ENCODE assay signal across 8 cellular contexts in genomic region chr2:108593547-108594098, GRCh38. TPM values are rescaled to one million over a fixed set of nuclear protein-coding genes. Genes with fewer than 3 reads are reported as not detected.
A peak's percentile ranks its signal among the peaks of the same experiment; 100 is the strongest.
DNase-seq lines count a peak whose midpoint lies in the region; ATAC-seq and TF ChIP-seq lines count a peak whose summit lies in the region.

No MANE protein-coding gene starts in this region.

- H3K36me3 ChIP-seq in SJCRH30: no peaks in the 10 kb centered on the region

- peak; percentile 21 for TF ChIP-seq CTCF in fibroblast of villous mesenchyme (IDR thresholded peaks at IDR 0.05; ENCODE audit: insufficient read depth, low read depth, low read length)

- no peak overlapping the region for H3K4me3 Mint-ChIP-seq in activated CD8-positive, alpha-beta memory T cell treated with anti-CD3 and anti-CD28 coated beads, Interleukin-2, amount 10 ng/mL, durations not matched to agents 7 days and 5 days
- H3K4me3 Mint-ChIP-seq in activated CD4-positive, alpha-beta memory T cell treated with anti-CD3 and anti-CD28 coated beads for 36 hours: no peak overlapping the region

- H3K9me3 Mint-ChIP-seq in activated CD8-positive, alpha-beta memory T cell treated with anti-CD3 and anti-CD28 coated beads, Interleukin-2, amount 10 ng/mL, durations not matched to agents 7 days and 5 days (ENCODE audit: low read depth): no peaks in the 10 kb centered on the region
- no peaks in the 10 kb centered on the region for H3K9me3 Mint-ChIP-seq in activated CD4-positive, alpha-beta memory T cell treated with anti-CD3 and anti-CD28 coated beads for 36 hours

- H3K36me3 Mint-ChIP-seq in activated CD8-positive, alpha-beta memory T cell treated with anti-CD3 and anti-CD28 coated beads, Interleukin-2, amount 10 ng/mL, durations not matched to agents 7 days and 5 days: no peaks in the 10 kb centered on the region
- peaks cover 2% of the 10 kb centered on the region for H3K36me3 Mint-ChIP-seq in activated CD4-positive, alpha-beta memory T cell treated with anti-CD3 and anti-CD28 coated beads for 36 hours

- H3K27ac ChIP-seq in SJCRH30 (peak overlapping the region; percentile 86), substantia nigra (ENCODE audit: low read depth, low read length, poor library complexity, severe bottlenecking) (peak overlapping the region; percentile 2)

- H3K27ac Mint-ChIP-seq in activated CD8-positive, alpha-beta memory T cell treated with anti-CD3 and anti-CD28 coated beads, Interleukin-2, amount 10 ng/mL, durations not matched to agents 7 days and 5 days: peak overlapping the region; percentile 75
- H3K27ac Mint-ChIP-seq in activated CD4-positive, alpha-beta memory T cell treated with anti-CD3 and anti-CD28 coated beads for 36 hours: no peak overlapping the region

- CTCF ChIA-PET in activated CD8-positive, alpha-beta memory T cell treated with anti-CD3 and anti-CD28 coated beads, Interleukin-2, amount 10 ng/mL, durations not matched to agents 7 days and 5 days (lab: Charles Lee): interaction anchor here (0.9 to 4.0 kb wide), 6 partner anchors 9 to 42 kb away, joined by 3 to 29 read pairs (median 5); no protein-coding TSS in a partner anchor
- CTCF ChIA-PET in activated CD4-positive, alpha-beta memory T cell treated with anti-CD3 and anti-CD28 coated beads for 36 hours (lab: Charles Lee): interaction anchor here (0.8 to 3.9 kb wide), 9 partner anchors 10 to 47 kb away, joined by 3 to 34 read pairs (median 6); no protein-coding TSS in a partner anchor

- DNase-seq in activated CD8-positive, alpha-beta memory T cell treated with anti-CD3 and anti-CD28 coated beads, Interleukin-2, amount 10 ng/mL, durations not matched to agents 7 days and 5 days: no peak
- no peak for DNase-seq in activated CD8-positive, alpha-beta memory T cell treated with anti-CD3 and anti-CD28 coated beads, Interleukin-2, amount 50 U/mL, for 4 hours
- DNase-seq in SJCRH30 (peak in 1 of 2 experiments; percentile 47), fibroblast of villous mesenchyme (ENCODE audit: low read depth) (peak; percentile 69), substantia nigra (lab: John Stamatoyannopoulos, UW) (no peak)
- no peak for DNase-seq in activated CD4-positive, alpha-beta T cell treated with anti-CD3 and anti-CD28 coated beads, Interleukin-2, amount 50 U/mL, for 1 hour
- DNase-seq in activated CD4-positive, alpha-beta memory T cell treated with anti-CD3 and anti-CD28 coated beads for 36 hours: no peak

- no peaks in the 10 kb centered on the region for H3K9me3 ChIP-seq in SJCRH30 (replicated peaks)

- no peaks in the 10 kb centered on the region for H3K27me3 ChIP-seq in SJCRH30

- H3K27me3 Mint-ChIP-seq in activated CD8-positive, alpha-beta memory T cell treated with anti-CD3 and anti-CD28 coated beads, Interleukin-2, amount 10 ng/mL, durations not matched to agents 7 days and 5 days: no peaks in the 10 kb centered on the region
- no peaks in the 10 kb centered on the region for H3K27me3 Mint-ChIP-seq in activated CD4-positive, alpha-beta memory T cell treated with anti-CD3 and anti-CD28 coated beads for 36 hours

- H3K4me3 ChIP-seq in SJCRH30: no peak overlapping the region
- no peak overlapping the region for H3K4me3 ChIP-seq in fibroblast of villous mesenchyme (ENCODE audit: low read depth, low read length)

- POLR2A ChIA-PET in activated CD4-positive, alpha-beta memory T cell treated with anti-CD3 and anti-CD28 coated beads for 36 hours (lab: Charles Lee): interaction anchor here (0.7 to 1.7 kb wide), 5 partner anchors 9 to 125 kb away, joined by 3 to 8 read pairs (median 3); partner anchors contain the start of gene RANBP2

- ATAC-seq in activated CD8-positive, alpha-beta memory T cell treated with anti-CD3 and anti-CD28 coated beads, Interleukin-2, amount 10 ng/mL, durations not matched to agents 7 days and 5 days: peak; percentile 31
- ATAC-seq in HG03025 (IDR thresholded peaks at IDR 0.05; ENCODE audit: low FRiP score, unreplicated experiment): no peak

- peaks cover 48% of the 10 kb centered on the region for H3K4me1 Mint-ChIP-seq in activated CD8-positive, alpha-beta memory T cell treated with anti-CD3 and anti-CD28 coated beads, Interleukin-2, amount 10 ng/mL, durations not matched to agents 7 days and 5 days
- peaks cover 49% of the 10 kb centered on the region for H3K4me1 Mint-ChIP-seq in activated CD4-positive, alpha-beta memory T cell treated with anti-CD3 and anti-CD28 coated beads for 36 hours (ENCODE audit: low read depth)

- intact Hi-C loops in activated CD4-positive, alpha-beta memory T cell treated with anti-CD3 and anti-CD28 coated beads for 36 hours (cut with micrococcal nuclease): loop anchor here (1.0 to 10.0 kb wide), 3 partner anchors 19 to 391 kb away; partner anchors contain the start of gene EDAR

- peaks cover 35% of the 10 kb centered on the region for H3K4me1 ChIP-seq in SJCRH30

RNA-seq across cellular contexts. Expression of gene LIMS1, which starts 59.4 kb away (rescaled TPM):
- 10 to 100 TPM; 57.2 to 58.2 TPM for total RNA-seq in activated CD8-positive, alpha-beta memory T cell treated with anti-CD3 and anti-CD28 coated beads, Interleukin-2, amount 10 ng/mL, durations not matched to agents 7 days and 5 days
- total RNA-seq in SJCRH30 (2014; rRNA removed; shearing (Covaris generic)): 44.0 and 48.7 TPM in 2 replicates
- 152 and 162 TPM in 2 replicates for total RNA-seq in fibroblast of villous mesenchyme
- 100 to 1,000 TPM; 102 to 104 TPM for total RNA-seq in activated CD4-positive, alpha-beta memory T cell treated with anti-CD3 and anti-CD28 coated beads for 36 hours
